Comparison of ENCODE assay signal across 26 cellular contexts in the genomic region with DNA sequence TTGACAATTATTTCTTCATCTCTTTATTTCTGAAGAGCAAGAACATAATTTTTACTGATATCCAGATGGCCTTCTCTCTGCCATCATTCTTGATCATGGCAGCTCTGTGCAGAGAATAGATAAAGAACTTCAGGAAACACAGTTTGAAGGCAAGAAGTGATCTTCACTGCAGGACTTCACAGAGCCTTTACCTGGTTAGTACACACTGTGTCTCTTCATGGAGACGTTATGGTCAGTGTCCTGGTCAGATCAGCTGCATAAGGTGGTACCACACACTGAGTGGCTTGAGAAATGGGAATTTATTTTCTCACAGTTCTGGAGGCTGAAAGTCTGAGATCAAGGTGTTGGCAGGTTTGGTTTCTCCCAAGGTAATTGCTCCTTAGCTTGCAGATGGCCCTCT.
DNase-seq lines count a peak whose midpoint lies in the region; ATAC-seq, FAIRE-seq and TF ChIP-seq lines count a peak whose summit lies in the region.
"Had no signal": no experiment of that assay in that cellular context is flagged by ENCODE, and none has a peak within 500 bp of the region (broad histone marks: within the 10 kb centered on the region; RNA-seq: fewer than 3 reads in every experiment).

No MANE protein-coding gene starts in this region.

- no peak for TF ChIP-seq POLR2A in A549 (IDR thresholded peaks at IDR 0.05; ENCODE audit: low read length)
- no peak for TF ChIP-seq POLR2A in K562 (conservative IDR thresholded peaks at IDR 0.05)

- no peaks in the 10 kb centered on the region for H4K20me1 ChIP-seq in K562 (replicated peaks; ENCODE audit: control insufficient read depth, insufficient read depth, low read length)
- H4K20me1 ChIP-seq: BLaER1 had no signal

- POLR2A ChIA-PET in A549 (lab: Yijun Ruan, JAX): no interaction called here
- POLR2A ChIA-PET in K562 (lab: Yijun Ruan, JAX): interaction anchor here (0.6 kb wide), 1 partner anchor 178 kb away, joined by 3 read pairs; no protein-coding TSS in a partner anchor

- TF ChIP-seq CTCF in A549 (IDR thresholded peaks at IDR 0.05) (no peak), K562 (IDR thresholded peaks at IDR 0.05 in 2 of 3, conservative IDR thresholded peaks at IDR 0.05 in 1 of 3; ENCODE audit: insufficient read depth in 2 of 3, low read depth in 1 of 3, low read length in 3 of 3) (no peak), endodermal cell (conservative IDR thresholded peaks at IDR 0.05) (no peak)

- H3K36me3 Mint-ChIP-seq in endodermal cell (ENCODE audit: low read depth): no peaks in the 10 kb centered on the region
- H3K36me3 Mint-ChIP-seq: CD14-positive monocyte; CD4-positive, alpha-beta memory T cell; CD4-positive, CD25-positive, alpha-beta regulatory T cell; CD8-positive, alpha-beta memory T cell had no signal

- no peaks in the 10 kb centered on the region for H3K36me3 ChIP-seq in K562 (ENCODE audit: control insufficient read depth, insufficient read depth, low read length)
- no peaks in the 10 kb centered on the region for H3K36me3 ChIP-seq in endodermal cell (ENCODE audit: control insufficient read depth, insufficient read depth, low read length)
- H3K36me3 ChIP-seq: BE2C, BLaER1 had no signal

- no peaks in the 10 kb centered on the region for H3K9me3 Mint-ChIP-seq in endodermal cell
- H3K9me3 Mint-ChIP-seq: CD4-positive, alpha-beta memory T cell; CD8-positive, alpha-beta memory T cell had no signal

- H3K4me1 ChIP-seq in A549 (peaks cover 16% of the 10 kb centered on the region), K562 (replicated peaks in 1 of 2; ENCODE audit: control insufficient read depth in 2 of 2, insufficient read depth in 2 of 2, low read length in 2 of 2) (no peaks in the 10 kb centered on the region; a peak in 1 of 5 replicates), endodermal cell (ENCODE audit: control insufficient read depth, insufficient read depth, low read length) (no peaks in the 10 kb centered on the region)
- H3K4me1 ChIP-seq: BE2C, BLaER1 had no signal

- peaks cover 16% of the 10 kb centered on the region for H3K27me3 Mint-ChIP-seq in endodermal cell (ENCODE audit: insufficient read depth)
- H3K27me3 Mint-ChIP-seq: CD4-positive, CD25-positive, alpha-beta regulatory T cell had no signal

- H3K4me2 ChIP-seq in A549 (no peak overlapping the region), K562 (ENCODE audit: insufficient read depth, low read length) (no peak overlapping the region)
- H3K4me2 ChIP-seq: BLaER1 had no signal

- CTCF ChIA-PET in A549 (lab: Yijun Ruan, JAX) (interaction anchor here (1.6 to 5.2 kb wide), 4 partner anchors 10 to 374 kb away, joined by 3 to 18 read pairs (median 8); no protein-coding TSS in a partner anchor), K562 (lab: Yijun Ruan, JAX; ENCODE audit: low intra/inter-chr PET ratio) (no interaction called here)

- no peak overlapping the region for H3K27ac Mint-ChIP-seq in endodermal cell
- H3K27ac Mint-ChIP-seq: CD14-positive monocyte; CD8-positive, alpha-beta memory T cell had no signal

- no peak overlapping the region for H3K27ac ChIP-seq in A549
- no peak overlapping the region for H3K27ac ChIP-seq in K562 (ENCODE audit: extremely low read depth, low read depth, low read length)
- no peak overlapping the region for H3K27ac ChIP-seq in endodermal cell (ENCODE audit: low read depth, low read length)
- H3K27ac ChIP-seq: 22Rv1, BLaER1 had no signal

- H3K4me3 ChIP-seq in A549 (no peak overlapping the region), K562 (no peak overlapping the region), endodermal cell (ENCODE audit: low read length) (no peak overlapping the region)
- H3K4me3 ChIP-seq: BLaER1, GM12878 had no signal

- no peaks in the 10 kb centered on the region for H3K4me1 Mint-ChIP-seq in endodermal cell
- H3K4me1 Mint-ChIP-seq: CD14-positive monocyte; CD4-positive, alpha-beta memory T cell; CD4-positive, CD25-positive, alpha-beta regulatory T cell; CD8-positive, alpha-beta memory T cell had no signal

- no peak overlapping the region for H2AFZ ChIP-seq in K562 (ENCODE audit: low read depth, low read length)

- DNase-seq in A549 (ENCODE audit: low read depth in 1 of 2, low spot score in 1 of 2) (no peak), K562 (ENCODE audit: extremely low read depth in 1 of 4, low spot score in 3 of 4) (no peak), endodermal cell (peak; percentile 23), medulla oblongata (ENCODE audit: extremely low spot score) (no peak), NCI-H345 treated with DMSO at 0.1 percent for 48 hours (lab: John Stamatoyannopoulos, UW; ENCODE audit: unreplicated experiment) (no peak)
- no peak for DNase-seq in activated CD4-positive, CD25-positive, alpha-beta regulatory T cell (lab: John Stamatoyannopoulos, UW)
- DNase-seq: ACHN; BE2C; C1 segment of cervical spinal cord; CD4-positive, alpha-beta memory T cell; CD4-positive, CD25-positive, alpha-beta regulatory T cell; CD8-positive, alpha-beta memory T cell; COR-L47; DMS 273 treated with DMSO at 0.1 percent for 48 hours; DMS153; DMS53; DMS79; DND-41; EL; GDM1 had no signal

- no peak overlapping the region for H3K4me3 Mint-ChIP-seq in endodermal cell
- H3K4me3 Mint-ChIP-seq: CD14-positive monocyte; CD4-positive, alpha-beta memory T cell; CD4-positive, CD25-positive, alpha-beta regulatory T cell; CD8-positive, alpha-beta memory T cell had no signal

- FAIRE-seq in A549 (lab: Jason Lieb, UNC) (peak; percentile 7), K562 (lab: Jason Lieb, UNC) (no peak)
- FAIRE-seq: GM12878, GM12892, GM18507 had no signal

- H3K9me3 ChIP-seq in A549: no peaks in the 10 kb centered on the region
- no peaks in the 10 kb centered on the region for H3K9me3 ChIP-seq in K562 (replicated peaks; ENCODE audit: control insufficient read depth, insufficient read depth, low read depth, low read length)
- H3K9me3 ChIP-seq in endodermal cell (ENCODE audit: control insufficient read depth, low read length): no peaks in the 10 kb centered on the region
- H3K9me3 ChIP-seq: BE2C, BLaER1 had no signal

- H3K9me1 ChIP-seq in K562 (ENCODE audit: control insufficient read depth, insufficient read depth, low read length): no peaks in the 10 kb centered on the region

- no peaks in the 10 kb centered on the region for H3K79me2 ChIP-seq in K562 (ENCODE audit: control insufficient read depth, insufficient read depth, low read length)

- ATAC-seq in A549 (no peak), K562 (no peak)
- ATAC-seq: GM12878 had no signal

- TF ChIP-seq EP300 in A549 (IDR thresholded peaks at IDR 0.05): no peak
- no peak for TF ChIP-seq EP300 in K562 (IDR thresholded peaks at IDR 0.05; ENCODE audit: low read length)

- BruUV-seq in K562 (replicated peaks; lab: Mats Ljungman, UMichigan): no TSS peak

- H3K27me3 ChIP-seq in K562 (ENCODE audit: control insufficient read depth in 2 of 2, insufficient read depth in 2 of 2, low read length in 2 of 2) (peaks cover 11 to 26% of the 10 kb centered on the region in 2 experiments), endodermal cell (ENCODE audit: control insufficient read depth, insufficient read depth, low read length, poor library complexity, severe bottlenecking) (peaks cover 10% of the 10 kb centered on the region)
- H3K27me3 ChIP-seq: BE2C, BLaER1 had no signal

- H3K9ac ChIP-seq in K562 (ENCODE audit: insufficient read depth in 1 of 2, low read depth in 2 of 2, low read length in 2 of 2) (no peak overlapping the region), endodermal cell (ENCODE audit: extremely low read depth, low read length, poor library complexity, severe bottlenecking) (no peak overlapping the region)
- H3K9ac ChIP-seq: BLaER1 had no signal

- TF ChIP-seq RAD21 in A549 (conservative IDR thresholded peaks at IDR 0.05 in 1 of 2, IDR thresholded peaks at IDR 0.05 in 1 of 2) (no peak), K562 (CRISPR knock-in tag; conservative IDR thresholded peaks at IDR 0.05 in 1 of 2, IDR thresholded peaks at IDR 0.05 in 1 of 2) (no peak)

- in situ Hi-C loops in K562 (cut with MboI): no loop called here

- WGBS in A549 (ENCODE audit: missing lambda C conversion rate): 0% methylated on average over 1 of the region's 1 CpG
- WGBS in K562 (ENCODE audit: insufficient coverage, low coverage, missing lambda C conversion rate): 0% methylated on average over 1 of the region's 1 CpG
- WGBS in endodermal cell (ENCODE audit: insufficient coverage in 1 of 2, insufficient read length in 1 of 2), 2 experiments: 67 to 82% methylated on average over 1 of the region's 1 CpG

- intact Hi-C loops in K562 (cut with micrococcal nuclease): no loop called here

TF ChIP-seq in A549, 52 proteins besides CTCF, POLR2A, EP300 and RAD21:
- no peak for TF ChIP-seq POLR2AphosphoS2 (conservative IDR thresholded peaks at IDR 0.05; ENCODE audit: low read length)
- TF ChIP-seq RARB (CRISPR knock-in tag; IDR thresholded peaks at IDR 0.05): no peak
- TF ChIP-seq MAZ (IDR thresholded peaks at IDR 0.05; ENCODE audit: borderline replicate concordance, low read depth, low read length): no peak
- TF ChIP-seq EHMT2 (IDR thresholded peaks at IDR 0.05; ENCODE audit: low read depth): no peak

TF ChIP-seq in K562, 482 proteins besides CTCF, POLR2A, EP300 and RAD21:
- TF ChIP-seq ZNF239 (CRISPR knock-in tag; IDR thresholded peaks at IDR 0.05): peak; percentile 98
- TF ChIP-seq ZNF830 (CRISPR knock-in tag; IDR thresholded peaks at IDR 0.05): no peak
